In the genomic region with DNA sequence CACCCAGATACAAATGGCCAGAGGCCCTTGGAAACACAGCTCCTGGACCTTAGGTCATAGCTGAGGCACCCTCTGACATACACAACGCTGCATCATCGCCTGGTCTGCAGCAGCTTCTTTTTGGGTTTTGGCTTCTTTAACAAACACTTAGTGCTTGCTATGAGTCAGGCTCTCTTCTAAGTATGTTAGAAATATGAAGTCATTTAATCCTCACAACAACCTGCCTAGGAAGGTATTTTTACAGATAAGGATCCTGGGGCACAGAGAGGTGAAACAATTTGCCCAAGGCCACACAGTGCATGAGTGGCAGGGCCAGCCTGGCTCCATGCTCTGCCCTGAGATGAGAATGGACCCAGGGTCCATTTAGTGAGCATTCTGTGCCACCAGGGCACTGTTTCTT, we compare ENCODE assay signal across 12 cellular contexts.
A peak's percentile ranks its signal among the peaks of the same experiment; 100 is the strongest.
DNase-seq lines count a peak whose midpoint lies in the region; ATAC-seq and TF ChIP-seq lines count a peak whose summit lies in the region.
"Had no signal": no experiment of that assay in that cellular context is flagged by ENCODE, and none has a peak within 500 bp of the region (broad histone marks: within the 10 kb centered on the region; RNA-seq: fewer than 3 reads in every experiment).

No MANE protein-coding gene starts in this region.

- no peaks in the 10 kb centered on the region for H4K20me1 ChIP-seq in Loucy (ENCODE audit: insufficient read depth, low read length, poor library complexity, severe bottlenecking)

- CTCF ChIA-PET in Caco-2 (lab: Charles Lee), result no interaction called here

- no peaks in the 10 kb centered on the region for H3F3A ChIP-seq in Loucy (ENCODE audit: low read depth)

- H3K4me2 ChIP-seq in Loucy (ENCODE audit: low read depth, low read length, poor library complexity, severe bottlenecking) (peak overlapping the region; percentile 6), mesendoderm (ENCODE audit: low read length) (no peak overlapping the region)

- H3K23ac ChIP-seq in mesendoderm (ENCODE audit: low read length), result no peak overlapping the region

- peaks cover 50% of the 10 kb centered on the region for H3K4me1 ChIP-seq in Caco-2
- H3K4me1 ChIP-seq in Loucy (ENCODE audit: insufficient read depth, low read length, poor library complexity, severe bottlenecking), result peaks cover 19% of the 10 kb centered on the region
- H3K4me1 ChIP-seq in mesendoderm (ENCODE audit: control insufficient read depth, low read depth, low read length), result peaks cover 4% of the 10 kb centered on the region
- H3K4me1 ChIP-seq: psoas muscle had no signal

- peak overlapping the region; percentile 6 for H3K18ac ChIP-seq in mesendoderm (ENCODE audit: low read length)

- TF ChIP-seq CTCF in Caco-2 (IDR thresholded peaks at IDR 0.05; ENCODE audit: insufficient read depth in 1 of 2, low read depth in 1 of 2, low read length in 1 of 2, severe bottlenecking in 1 of 2, unreplicated experiment in 1 of 2) (no peak), Loucy (conservative IDR thresholded peaks at IDR 0.05; ENCODE audit: low read length) (no peak), choroid plexus epithelial cell (conservative IDR thresholded peaks at IDR 0.05; ENCODE audit: low read depth, low read length) (no peak)

- H2AK5ac ChIP-seq in mesendoderm (ENCODE audit: low read length), result peak overlapping the region; percentile 97

- H3K27me3 ChIP-seq in Caco-2 (replicated peaks; ENCODE audit: control insufficient read depth, insufficient read depth, low read length) (no peaks in the 10 kb centered on the region), Loucy (ENCODE audit: insufficient read depth, low read length, poor library complexity, severe bottlenecking) (no peaks in the 10 kb centered on the region), mesendoderm (ENCODE audit: insufficient read depth, low read length, poor library complexity) (no peaks in the 10 kb centered on the region)

- H2BK120ac ChIP-seq in mesendoderm (ENCODE audit: low read depth, low read length), result no peak overlapping the region

- POLR2A ChIA-PET in Caco-2 (lab: Charles Lee), result no interaction called here

- H3K9me3 Mint-ChIP-seq in Caco-2 (ENCODE audit: unreplicated experiment), result no peaks in the 10 kb centered on the region

- peak overlapping the region; percentile 78 for H3K4ac ChIP-seq in mesendoderm (ENCODE audit: low read depth, low read length)

- H3K56ac ChIP-seq in mesendoderm (ENCODE audit: low read length), result peak overlapping the region; percentile 68

- no peaks in the 10 kb centered on the region for H3K79me1 ChIP-seq in mesendoderm (ENCODE audit: low read length)

- peak overlapping the region; percentile 84 for H3K27ac Mint-ChIP-seq in Caco-2 (ENCODE audit: unreplicated experiment)

- no peak overlapping the region for H4K5ac ChIP-seq in mesendoderm (ENCODE audit: low read length)

- no peak overlapping the region for H3K27ac ChIP-seq in mesendoderm (ENCODE audit: low read depth, low read length)
- H3K27ac ChIP-seq: psoas muscle had no signal

- H3K36me3 ChIP-seq in Caco-2 (ENCODE audit: control insufficient read depth, insufficient read depth, low read length), result no peaks in the 10 kb centered on the region
- no peaks in the 10 kb centered on the region for H3K36me3 ChIP-seq in Loucy (ENCODE audit: insufficient read depth, low read length)
- no peaks in the 10 kb centered on the region for H3K36me3 ChIP-seq in mesendoderm (ENCODE audit: control insufficient read depth, insufficient read depth, low read length)

- BruUV-seq in Caco-2 (replicated peaks; lab: Mats Ljungman, UMichigan), result no TSS peak

- WGBS in mesendoderm (ENCODE audit: extremely low coverage, insufficient coverage, low lambda C conversion rate), result no CpG with 5 or more reads among the region's 2 CpGs

- peaks cover 58% of the 10 kb centered on the region for H3K4me1 Mint-ChIP-seq in Caco-2 (ENCODE audit: low read depth, unreplicated experiment)

- no peak for ATAC-seq in sciatic nerve
- ATAC-seq: psoas muscle had no signal

- no peak overlapping the region for H2BK15ac ChIP-seq in mesendoderm (replicated peaks; ENCODE audit: low read depth)

- DNase-seq in Caco-2 (peak in 1 of 2 experiments; percentile 16), choroid plexus epithelial cell (ENCODE audit: low read depth) (peak; percentile 26), mesendoderm (no peak), HuH-7.5 (ENCODE audit: low spot score) (no peak), sciatic nerve (ENCODE audit: low spot score) (no peak), UCSD-AML1 (lab: John Stamatoyannopoulos, UW; ENCODE audit: unreplicated experiment) (no peak), glomerular visceral epithelial cell (ENCODE audit: extremely low spot score) (no peak)
- DNase-seq: AML-193, kidney, NCI-H146, psoas muscle had no signal

- H3K9me2 ChIP-seq in Loucy (replicated peaks; ENCODE audit: low read depth, low read length), result no peaks in the 10 kb centered on the region

- H3K79me2 ChIP-seq in Loucy (ENCODE audit: insufficient read depth, low read length) (peaks cover 45% of the 10 kb centered on the region; the same call in 1 of the 2 replicates), mesendoderm (ENCODE audit: control insufficient read depth, insufficient read depth, low read length) (no peaks in the 10 kb centered on the region)

- no peak overlapping the region for H4K8ac ChIP-seq in mesendoderm (ENCODE audit: low read depth, low read length)

- no peaks in the 10 kb centered on the region for H3K27me3 Mint-ChIP-seq in Caco-2 (ENCODE audit: insufficient read depth, unreplicated experiment)

- no peak overlapping the region for H3K4me3 Mint-ChIP-seq in Caco-2 (ENCODE audit: unreplicated experiment)

- H3K4me3 ChIP-seq in Caco-2 (ENCODE audit: low read depth, low read length), result no peak overlapping the region
- no peak overlapping the region for H3K4me3 ChIP-seq in Loucy (ENCODE audit: low read length, poor library complexity, severe bottlenecking)
- no peak overlapping the region for H3K4me3 ChIP-seq in choroid plexus epithelial cell (ENCODE audit: low read depth, low read length)
- H3K4me3 ChIP-seq in mesendoderm (ENCODE audit: low read length), result no peak overlapping the region
- H3K4me3 ChIP-seq: psoas muscle had no signal

- peaks cover 4% of the 10 kb centered on the region for H3K36me3 Mint-ChIP-seq in Caco-2 (ENCODE audit: insufficient read depth, unreplicated experiment)

- H2BK5ac ChIP-seq in mesendoderm (ENCODE audit: low read length), result peak overlapping the region; percentile 79

- no peak overlapping the region for H2AFZ ChIP-seq in Loucy (ENCODE audit: low read length)

- H3K9me3 ChIP-seq in Caco-2, result no peaks in the 10 kb centered on the region
- H3K9me3 ChIP-seq in Loucy (ENCODE audit: insufficient read depth, low read depth, low read length), result no peaks in the 10 kb centered on the region
- H3K9me3 ChIP-seq: psoas muscle had no signal

- intact Hi-C loops in Caco-2 (cut with micrococcal nuclease; ENCODE audit: unreplicated experiment), result no loop called here
- intact Hi-C loops in sciatic nerve (cut with DNase I), result loop anchor here (2.0 kb wide), 1 partner anchor 491 kb away; no protein-coding TSS in a partner anchor

- H3K9ac ChIP-seq in Loucy (ENCODE audit: low read depth, low read length, poor library complexity, severe bottlenecking) (no peak overlapping the region), mesendoderm (ENCODE audit: low read length) (no peak overlapping the region)
